In the genomic region with DNA sequence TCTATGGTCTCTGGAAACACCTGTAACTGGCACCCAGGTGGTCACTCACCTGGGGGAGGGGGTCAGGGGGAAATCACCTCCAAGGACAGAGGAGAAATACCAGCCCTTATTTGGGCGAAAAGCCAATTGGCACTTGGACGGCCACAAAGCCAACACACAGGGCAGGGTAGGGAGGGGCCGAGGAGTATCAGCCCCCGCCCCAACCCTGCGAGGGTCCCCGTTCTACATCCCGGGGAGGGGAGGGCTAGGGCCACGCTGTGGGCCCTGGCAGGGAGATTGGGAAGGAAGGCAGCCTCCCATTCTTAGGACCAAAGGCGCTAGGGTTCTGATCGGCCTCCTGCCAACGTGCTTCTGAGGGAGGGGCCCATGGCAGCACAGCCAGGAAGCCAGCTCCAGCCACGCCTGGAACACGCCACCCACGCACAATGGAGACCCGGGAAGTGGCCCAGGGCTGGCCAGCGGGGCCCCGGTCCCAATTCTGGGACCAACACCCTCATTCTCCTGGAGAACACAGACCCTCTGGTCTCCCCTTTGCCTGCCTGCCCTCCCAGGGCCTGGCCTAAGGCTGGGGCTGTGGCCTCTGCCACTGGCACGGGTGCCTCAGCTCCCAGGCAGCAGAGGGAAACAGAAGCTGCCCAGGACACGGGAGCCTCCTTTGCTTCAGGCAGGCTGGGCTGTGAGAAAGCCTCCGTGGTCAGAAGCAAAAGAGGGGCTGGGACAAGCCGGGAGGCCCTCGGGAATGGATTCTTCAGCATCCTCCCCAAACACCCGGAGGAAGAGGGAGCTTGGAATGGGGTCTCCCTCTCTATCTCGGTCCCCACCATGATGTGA, we compare ENCODE assay signal across 1 cellular context.
TF ChIP-seq lines count a peak whose summit lies in the region.

No MANE protein-coding gene starts in this region.

TF ChIP-seq in HEK293, 187 proteins besides CTCF, POLR2A, EP300 and RAD21 (continued from another document):
- TF ChIP-seq, protein P1, sequence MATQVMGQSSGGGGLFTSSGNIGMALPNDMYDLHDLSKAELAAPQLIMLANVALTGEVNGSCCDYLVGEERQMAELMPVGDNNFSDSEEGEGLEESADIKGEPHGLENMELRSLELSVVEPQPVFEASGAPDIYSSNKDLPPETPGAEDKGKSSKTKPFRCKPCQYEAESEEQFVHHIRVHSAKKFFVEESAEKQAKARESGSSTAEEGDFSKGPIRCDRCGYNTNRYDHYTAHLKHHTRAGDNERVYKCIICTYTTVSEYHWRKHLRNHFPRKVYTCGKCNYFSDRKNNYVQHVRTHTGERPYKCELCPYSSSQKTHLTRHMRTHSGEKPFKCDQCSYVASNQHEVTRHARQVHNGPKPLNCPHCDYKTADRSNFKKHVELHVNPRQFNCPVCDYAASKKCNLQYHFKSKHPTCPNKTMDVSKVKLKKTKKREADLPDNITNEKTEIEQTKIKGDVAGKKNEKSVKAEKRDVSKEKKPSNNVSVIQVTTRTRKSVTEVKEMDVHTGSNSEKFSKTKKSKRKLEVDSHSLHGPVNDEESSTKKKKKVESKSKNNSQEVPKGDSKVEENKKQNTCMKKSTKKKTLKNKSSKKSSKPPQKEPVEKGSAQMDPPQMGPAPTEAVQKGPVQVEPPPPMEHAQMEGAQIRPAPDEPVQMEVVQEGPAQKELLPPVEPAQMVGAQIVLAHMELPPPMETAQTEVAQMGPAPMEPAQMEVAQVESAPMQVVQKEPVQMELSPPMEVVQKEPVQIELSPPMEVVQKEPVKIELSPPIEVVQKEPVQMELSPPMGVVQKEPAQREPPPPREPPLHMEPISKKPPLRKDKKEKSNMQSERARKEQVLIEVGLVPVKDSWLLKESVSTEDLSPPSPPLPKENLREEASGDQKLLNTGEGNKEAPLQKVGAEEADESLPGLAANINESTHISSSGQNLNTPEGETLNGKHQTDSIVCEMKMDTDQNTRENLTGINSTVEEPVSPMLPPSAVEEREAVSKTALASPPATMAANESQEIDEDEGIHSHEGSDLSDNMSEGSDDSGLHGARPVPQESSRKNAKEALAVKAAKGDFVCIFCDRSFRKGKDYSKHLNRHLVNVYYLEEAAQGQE (tag by site-specific recombination; IDR thresholded peaks at IDR 0.05), result no peak
- peak; percentile 34 for TF ChIP-seq ZFHX2 (tag by site-specific recombination; conservative IDR thresholded peaks at IDR 0.05)
- TF ChIP-seq TSHZ1 (tag by site-specific recombination; IDR thresholded peaks at IDR 0.05; ENCODE audit: borderline replicate concordance), result no peak
- no peak for TF ChIP-seq ZNF214 (tag by site-specific recombination; IDR thresholded peaks at IDR 0.05; ENCODE audit: borderline replicate concordance)
- no peak for TF ChIP-seq ZNF362 (tag by site-specific recombination; IDR thresholded peaks at IDR 0.05)
- TF ChIP-seq OSR2 (tag by site-specific recombination; IDR thresholded peaks at IDR 0.05), result peak; percentile 84
- TF ChIP-seq EGR2 (tag by site-specific recombination; IDR thresholded peaks at IDR 0.05; ENCODE audit: low read depth), result no peak
- TF ChIP-seq KLF16 (tag by site-specific recombination; IDR thresholded peaks at IDR 0.05), result no peak
- no peak for TF ChIP-seq ZNF624 (tag by site-specific recombination; IDR thresholded peaks at IDR 0.05)
- no peak for TF ChIP-seq GLI2 (tag by site-specific recombination; IDR thresholded peaks at IDR 0.05; ENCODE audit: borderline replicate concordance, low read depth)
- no peak for TF ChIP-seq IKZF3 (tag by site-specific recombination; IDR thresholded peaks at IDR 0.05)
- TF ChIP-seq, protein P2, sequence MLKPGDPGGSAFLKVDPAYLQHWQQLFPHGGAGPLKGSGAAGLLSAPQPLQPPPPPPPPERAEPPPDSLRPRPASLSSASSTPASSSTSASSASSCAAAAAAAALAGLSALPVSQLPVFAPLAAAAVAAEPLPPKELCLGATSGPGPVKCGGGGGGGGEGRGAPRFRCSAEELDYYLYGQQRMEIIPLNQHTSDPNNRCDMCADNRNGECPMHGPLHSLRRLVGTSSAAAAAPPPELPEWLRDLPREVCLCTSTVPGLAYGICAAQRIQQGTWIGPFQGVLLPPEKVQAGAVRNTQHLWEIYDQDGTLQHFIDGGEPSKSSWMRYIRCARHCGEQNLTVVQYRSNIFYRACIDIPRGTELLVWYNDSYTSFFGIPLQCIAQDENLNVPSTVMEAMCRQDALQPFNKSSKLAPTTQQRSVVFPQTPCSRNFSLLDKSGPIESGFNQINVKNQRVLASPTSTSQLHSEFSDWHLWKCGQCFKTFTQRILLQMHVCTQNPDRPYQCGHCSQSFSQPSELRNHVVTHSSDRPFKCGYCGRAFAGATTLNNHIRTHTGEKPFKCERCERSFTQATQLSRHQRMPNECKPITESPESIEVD (tag by site-specific recombination; IDR thresholded peaks at IDR 0.05), result no peak
- no peak for TF ChIP-seq ZSCAN23 (tag by site-specific recombination; IDR thresholded peaks at IDR 0.05)
- no peak for TF ChIP-seq ZNF2 (tag by site-specific recombination; IDR thresholded peaks at IDR 0.05)
- 0 out of 2 replicates have a peak, but pooled peaks have one; percentile 47 for TF ChIP-seq ZNF341 (tag by site-specific recombination; IDR thresholded peaks at IDR 0.05; ENCODE audit: low read depth)
- no peak for TF ChIP-seq ZNF175 (tag by site-specific recombination; IDR thresholded peaks at IDR 0.05)
